24 cellular contexts compared by ENCODE assay signal in the genomic region with DNA sequence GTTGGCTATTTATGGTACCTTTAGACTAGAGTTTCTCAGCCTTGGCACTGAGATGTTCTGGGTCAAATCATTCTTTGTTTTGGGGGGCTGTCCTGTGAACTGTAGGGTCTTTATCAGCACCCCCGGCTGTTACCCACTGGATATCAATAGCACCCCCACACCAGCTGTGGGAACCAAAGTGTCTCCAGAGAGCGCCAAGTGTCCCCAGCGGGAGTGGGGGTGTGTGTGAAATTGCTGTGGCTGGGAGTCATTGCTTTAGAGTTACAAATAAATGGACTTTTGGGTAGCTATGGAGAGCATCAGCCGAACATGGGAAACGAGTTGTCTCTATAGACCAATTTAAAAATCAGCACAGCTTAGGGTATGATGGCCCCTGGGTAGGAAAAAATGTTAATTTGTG.
"Had no signal": no experiment of that assay in that cellular context is flagged by ENCODE, and none has a peak within 500 bp of the region (broad histone marks: within the 10 kb centered on the region; RNA-seq: fewer than 3 reads in every experiment).

No MANE protein-coding gene starts in this region.

- H3K27ac Mint-ChIP-seq: dendritic cell treated with granulocyte-macrophage colony-stimulating factor and Interleukin-4, amounts not matched to agents 40 ng/mL and 50 ng/mL, for 4 days; effector memory CD8-positive, alpha-beta T cell; endodermal cell had no signal

- H3K27me3 ChIP-seq: colonic mucosa, dorsolateral prefrontal cortex, esophagus muscularis mucosa, esophagus squamous epithelium, foreskin keratinocyte, gastrocnemius medialis, gastroesophageal sphincter, heart left ventricle, heart right ventricle had no signal

- H3K27me3 Mint-ChIP-seq: dendritic cell treated with granulocyte-macrophage colony-stimulating factor and Interleukin-4, amounts not matched to agents 40 ng/mL and 50 ng/mL, for 4 days; effector memory CD8-positive, alpha-beta T cell had no signal

- H3K27ac ChIP-seq: colonic mucosa, coronary artery, dorsolateral prefrontal cortex, epithelial cell of prostate, esophagus muscularis mucosa, esophagus squamous epithelium, foreskin keratinocyte, gastrocnemius medialis, gastroesophageal sphincter, heart left ventricle, heart right ventricle had no signal

- H3K4me1 ChIP-seq: colonic mucosa, esophagus muscularis mucosa, esophagus squamous epithelium, foreskin keratinocyte, gastrocnemius medialis, gastroesophageal sphincter had no signal

- H3K9me3 ChIP-seq: colonic mucosa, esophagus muscularis mucosa, esophagus squamous epithelium, gastrocnemius medialis, gastroesophageal sphincter, heart left ventricle, heart right ventricle had no signal

- DNase-seq: colonic mucosa; cortex of kidney; dermis blood vessel endothelial cell; effector CD4-positive, alpha-beta T cell; effector CD8-positive, alpha-beta T cell; effector memory CD4-positive, alpha-beta T cell; effector memory CD8-positive, alpha-beta T cell; endodermal cell; erythroblast; esophagus squamous epithelium; foreskin fibroblast; foreskin keratinocyte; foreskin melanocyte; gastrocnemius medialis; glutamatergic neuron; head of caudate nucleus; heart left ventricle; heart right ventricle had no signal

- H3K4me1 Mint-ChIP-seq: endodermal cell had no signal

- H3K9me3 Mint-ChIP-seq: dendritic cell treated with granulocyte-macrophage colony-stimulating factor and Interleukin-4, amounts not matched to agents 40 ng/mL and 50 ng/mL, for 4 days; effector memory CD8-positive, alpha-beta T cell; endodermal cell had no signal

- H3K4me3 Mint-ChIP-seq: dendritic cell treated with granulocyte-macrophage colony-stimulating factor and Interleukin-4, amounts not matched to agents 40 ng/mL and 50 ng/mL, for 4 days; effector memory CD8-positive, alpha-beta T cell; endodermal cell had no signal
